29 cellular contexts compared by ENCODE assay signal in genomic region chr11:16240687-16241086, GRCh38.
"Had no signal": no experiment of that assay in that cellular context is flagged by ENCODE, and none has a peak within 500 bp of the region (broad histone marks: within the 10 kb centered on the region; RNA-seq: fewer than 3 reads in every experiment).

No MANE protein-coding gene starts in this region.

- H3K4me1 ChIP-seq: colonic mucosa, esophagus squamous epithelium, lower lobe of right lung had no signal

- ATAC-seq: effector memory CD8-positive, alpha-beta T cell; esophagus mucosa; gastrocnemius medialis; heart right ventricle; left colon; left lobe of liver; left ventricle myocardium superior; lower lobe of right lung; mucosa of descending colon had no signal

- H3K27me3 ChIP-seq: colonic mucosa, esophagus squamous epithelium, gastrocnemius medialis, heart right ventricle had no signal

- H3K36me3 ChIP-seq: colonic mucosa, esophagus squamous epithelium, gastrocnemius medialis, lower lobe of right lung had no signal

- H3K27ac ChIP-seq: colonic mucosa, epithelial cell of prostate, esophagus squamous epithelium, lower lobe of right lung had no signal

- H3K27me3 Mint-ChIP-seq: dendritic cell treated with granulocyte-macrophage colony-stimulating factor and Interleukin-4, amounts not matched to agents 40 ng/mL and 50 ng/mL, for 4 days; effector memory CD8-positive, alpha-beta T cell; memory B cell; naive B cell had no signal

- FAIRE-seq: endometrium, kidney had no signal

- H3K9me3 ChIP-seq: colonic mucosa, esophagus squamous epithelium, gastrocnemius medialis, lower lobe of right lung, mucosa of descending colon had no signal

- H3K36me3 Mint-ChIP-seq: memory B cell, naive B cell had no signal

- H3K4me1 Mint-ChIP-seq: endodermal cell, memory B cell, naive B cell had no signal

- DNase-seq: colonic mucosa; cortex of kidney; effector CD8-positive, alpha-beta T cell; effector memory CD8-positive, alpha-beta T cell; endodermal cell; erythroblast; esophagus squamous epithelium; foreskin fibroblast; foreskin melanocyte; gastrocnemius medialis; glutamatergic neuron; head of caudate nucleus; heart right ventricle; hippocampal formation; islet precursor cell; kidney; kidney glomerular epithelial cell; left colon; left ventricle myocardium superior; lower lobe of right lung; mesendoderm; mucosa of descending colon; naive B cell had no signal

- H3K27ac Mint-ChIP-seq: dendritic cell treated with granulocyte-macrophage colony-stimulating factor and Interleukin-4, amounts not matched to agents 40 ng/mL and 50 ng/mL, for 4 days; effector memory CD8-positive, alpha-beta T cell; endodermal cell; memory B cell; naive B cell had no signal

- H3K4me3 Mint-ChIP-seq: dendritic cell treated with granulocyte-macrophage colony-stimulating factor and Interleukin-4, amounts not matched to agents 40 ng/mL and 50 ng/mL, for 4 days; effector memory CD8-positive, alpha-beta T cell; endodermal cell; memory B cell; naive B cell had no signal

- H3K4me3 ChIP-seq: colonic mucosa, esophagus squamous epithelium, gastrocnemius medialis, heart right ventricle, lower lobe of right lung, mucosa of descending colon had no signal

- H3K9me3 Mint-ChIP-seq: dendritic cell treated with granulocyte-macrophage colony-stimulating factor and Interleukin-4, amounts not matched to agents 40 ng/mL and 50 ng/mL, for 4 days; endodermal cell had no signal
